In the genomic region with DNA sequence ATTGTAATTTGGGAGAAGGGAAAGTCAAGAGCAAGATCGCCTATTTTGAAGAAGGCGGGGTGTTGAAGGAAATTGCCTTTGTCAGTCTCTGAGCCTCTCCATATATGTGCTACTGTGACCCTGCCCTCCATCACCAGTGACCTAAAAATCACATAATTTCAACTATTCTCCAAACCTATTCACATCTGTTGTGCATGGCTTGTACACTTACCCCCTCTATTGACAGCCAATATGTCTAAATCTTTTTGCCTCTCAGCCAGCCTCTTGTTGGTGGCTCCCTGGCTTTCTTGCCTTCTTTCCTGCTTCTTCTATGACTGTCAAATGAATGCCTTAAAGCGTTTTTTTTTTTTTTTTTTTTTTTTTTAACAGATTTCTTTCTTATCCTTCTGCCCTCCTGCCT, we compare ENCODE assay signal across 10 cellular contexts.
DNase-seq lines count a peak whose midpoint lies in the region; TF ChIP-seq lines count a peak whose summit lies in the region.
"Had no signal": no experiment of that assay in that cellular context is flagged by ENCODE, and none has a peak within 500 bp of the region (broad histone marks: within the 10 kb centered on the region; RNA-seq: fewer than 3 reads in every experiment).

No MANE protein-coding gene starts in this region.

- no peak overlapping the region for H3K4me3 ChIP-seq in fibroblast of the aortic adventitia (ENCODE audit: low read depth, low read length)
- H3K4me3 ChIP-seq: BLaER1 treated with 17β-estradiol and CSF1 and Interleukin-3, amounts not matched to agents 10 nM and 100 nM had no signal

- H3K27me3 Mint-ChIP-seq in type B pancreatic cell: no peaks in the 10 kb centered on the region

- no peaks in the 10 kb centered on the region for H3K36me3 Mint-ChIP-seq in type B pancreatic cell

- H3K4me3 Mint-ChIP-seq in type B pancreatic cell: no peak overlapping the region

- no peak overlapping the region for H3K27ac Mint-ChIP-seq in type B pancreatic cell
- H3K27ac Mint-ChIP-seq: activated naive CD4-positive, alpha-beta T cell treated with anti-CD3 and anti-CD28 coated beads, Interleukin-2, amount 50 U/mL, for 72 hours had no signal

- TF ChIP-seq CTCF in fibroblast of the aortic adventitia (IDR thresholded peaks at IDR 0.05; ENCODE audit: insufficient read depth, low read length): peak; percentile 34
- TF ChIP-seq CTCF in type B pancreatic cell (conservative IDR thresholded peaks at IDR 0.05): peak; percentile 53

- DNase-seq in NCI-H345 (lab: John Stamatoyannopoulos, UW) (peak; percentile 11), NCI-H345 treated with DMSO at 0.1 percent for 48 hours (lab: John Stamatoyannopoulos, UW; ENCODE audit: unreplicated experiment) (no peak), NCI-H524 (lab: John Stamatoyannopoulos, UW) (peak; percentile 14 to 35), fibroblast of the aortic adventitia (ENCODE audit: low read depth) (peak; percentile 26), type B pancreatic cell (ENCODE audit: extremely low spot score, unreplicated experiment) (no peak), UCSD-AML1 (lab: John Stamatoyannopoulos, UW; ENCODE audit: unreplicated experiment) (no peak), NCI-H446 treated with DMSO at 0.1 percent for 48 hours (lab: John Stamatoyannopoulos, UW) (no peak), T-helper 2 cell (no peak)

- peaks cover 31% of the 10 kb centered on the region for H3K4me1 Mint-ChIP-seq in type B pancreatic cell (ENCODE audit: unreplicated experiment)

- no peaks in the 10 kb centered on the region for H3K9me3 Mint-ChIP-seq in type B pancreatic cell

Comparison
In these comparisons a context has a peak if more than half of its experiments do, and no peak if none do; other contexts are left out.
1. DNase-seq: peak in NCI-H345 (single experiment), NCI-H524 (2 of 2) and fibroblast of the aortic adventitia (single experiment); none in NCI-H345 treated with DMSO at 0.1 percent for 48 hours (single experiment), type B pancreatic cell (single experiment), UCSD-AML1 (single experiment), NCI-H446 treated with DMSO at 0.1 percent for 48 hours (single experiment) and T-helper 2 cell (0 of 5).